Comparison of ENCODE assay signal across 26 cellular contexts in genomic region chr1:43140010-43140409, GRCh38. TPM values are rescaled to one million over a fixed set of nuclear protein-coding genes. Genes with fewer than 3 reads are reported as not detected.
"Had no signal": no experiment of that assay in that cellular context is flagged by ENCODE, and none has a peak within 500 bp of the region (broad histone marks: within the 10 kb centered on the region; RNA-seq: fewer than 3 reads in every experiment).

No MANE protein-coding gene starts in this region.

- ATAC-seq: stimulated activated effector memory CD8-positive, alpha-beta T cell treated with anti-CD3 and anti-CD28 coated beads, Interleukin-12 subunit alpha, Interleukin-12 subunit beta, amount 100 ng/mL, for 72 hours; stimulated activated memory B cell treated with anti-CD40 and anti-IgM and Interleukin-4, amounts not matched to agents 10 μg/mL and 1 μg/mL and 100 μg/mL, for 72 hours; stimulated activated naive B cell treated with anti-CD40 and anti-IgM and Interleukin-4, amounts not matched to agents 10 μg/mL and 1 μg/mL and 100 μg/mL, for 72 hours; stimulated activated naive CD8-positive, alpha-beta T cell treated with anti-CD3 and anti-CD28 coated beads, Interleukin-15, amount 100 ng/mL, for 72 hours; stimulated activated naive CD8-positive, alpha-beta T cell treated with anti-CD3 and anti-CD28 coated beads, Interleukin-15, Interleukin-2, amounts not matched to agents 100 U/mL and 50 U/mL, for 24 hours; upper lobe of right lung had no signal

- FAIRE-seq: urothelium cell line had no signal

- H3K27me3 ChIP-seq: thyroid gland, upper lobe of left lung, upper lobe of right lung, uterus, vagina had no signal

- DNase-seq: stimulated activated CD4-positive, alpha-beta T cell treated with anti-CD3 and anti-CD28 coated beads, Interleukin-2, amount 100 ng/mL, for 48 hours; stimulated activated CD4-positive, alpha-beta T cell treated with anti-CD3 and anti-CD28 coated beads, Interleukin-4, amount 100 ng/mL, for 1 hour; stimulated activated CD4-positive, alpha-beta T cell treated with anti-CD3 and anti-CD28 coated beads, Interleukin-4, amount 100 ng/mL, for 24 hours; stimulated activated CD4-positive, alpha-beta T cell treated with anti-CD3 and anti-CD28 coated beads, Interleukin-4, amount 100 ng/mL, for 4 hours; stimulated activated CD8-positive, alpha-beta memory T cell treated with anti-CD3 and anti-CD28 coated beads, Interleukin-4, amount 100 ng/mL, for 48 hours; stimulated activated naive B cell treated with anti-CD40 and anti-IgM and Interleukin-4, amounts not matched to agents 10 μg/mL and 1 μg/mL and 100 μg/mL, for 72 hours; stimulated activated naive CD4-positive, alpha-beta T cell; stimulated activated naive CD4-positive, alpha-beta T cell treated with Interleukin-2 at 50 U/mL for 16 hours; stimulated activated naive CD8-positive, alpha-beta T cell treated with anti-CD3 and anti-CD28 coated beads, Interleukin-15, amount 100 ng/mL, for 72 hours; stimulated activated naive CD8-positive, alpha-beta T cell treated with anti-CD3 and anti-CD28 coated beads, Interleukin-15, Interleukin-2, amounts not matched to agents 100 U/mL and 50 U/mL, for 24 hours; stomach; substantia nigra; thyroid gland; tibial artery; transverse colon; trophoblast cell; upper lobe of left lung; upper lobe of right lung; uterus had no signal

- H3K4me1 ChIP-seq: stomach, thyroid gland, tibial artery, tibial nerve, transverse colon, upper lobe of left lung, upper lobe of right lung, uterus had no signal

- H3K27ac ChIP-seq: stomach, suprapubic skin, thoracic aorta, thyroid gland, tibial artery, tibial nerve, transverse colon, upper lobe of left lung, upper lobe of right lung, uterus, vagina had no signal

- H3K4me3 ChIP-seq: stomach, suprapubic skin, thoracic aorta, thyroid gland, tibial artery, tibial nerve, transverse colon, upper lobe of left lung, upper lobe of right lung, uterus, vagina had no signal

- H3K36me3 ChIP-seq: stomach, suprapubic skin, thoracic aorta, thyroid gland, tibial artery, tibial nerve, transverse colon, upper lobe of left lung, upper lobe of right lung, uterus, vagina had no signal

- H3K9me3 ChIP-seq: stomach, suprapubic skin, thoracic aorta, thyroid gland, upper lobe of left lung, upper lobe of right lung, uterus, vagina had no signal

RNA-seq across cellular contexts. Expression of gene CFAP57, which starts 32.1 kb away (rescaled TPM):
- total RNA-seq: transverse colon, vagina had no signal
